8 cellular contexts compared by ENCODE assay signal in genomic region chr6:57267586-57268293, GRCh38. TPM values are rescaled to one million over a fixed set of nuclear protein-coding genes. Genes with fewer than 3 reads are reported as not detected.
DNase-seq lines count a peak whose midpoint lies in the region; ATAC-seq and TF ChIP-seq lines count a peak whose summit lies in the region.

No MANE protein-coding gene starts in this region.

- no peaks in the 10 kb centered on the region for H3K27me3 Mint-ChIP-seq in activated CD4-positive, alpha-beta T cell treated with anti-CD3 and anti-CD28 coated beads, Interleukin-2, amount 10 ng/mL, durations not matched to agents 24 days and 14 days

- no peaks in the 10 kb centered on the region for H3K4me1 Mint-ChIP-seq in activated CD4-positive, alpha-beta T cell treated with anti-CD3 and anti-CD28 coated beads, Interleukin-2, amount 10 ng/mL, durations not matched to agents 24 days and 14 days

- TF ChIP-seq CTCF in fibroblast of the aortic adventitia (IDR thresholded peaks at IDR 0.05; ENCODE audit: insufficient read depth, low read length): peak; percentile 66

- peak; percentile 2 for DNase-seq in activated CD8-positive, alpha-beta memory T cell treated with anti-CD3 and anti-CD28 coated beads, Interleukin-2, amount 50 U/mL, for 24 hours (ENCODE audit: extremely low read depth)
- no peak for DNase-seq in activated CD8-positive, alpha-beta memory T cell treated with anti-CD3 and anti-CD28 coated beads, Interleukin-2, amount 50 U/mL, for 48 hours
- DNase-seq in MV-4-11 (lab: John Stamatoyannopoulos, UW) (peak; percentile 26), fibroblast of the aortic adventitia (ENCODE audit: low read depth) (peak; percentile 99), posterior vena cava (ENCODE audit: low spot score) (peak; percentile 25)
- DNase-seq in activated CD4-positive, alpha-beta T cell treated with anti-CD3 and anti-CD28 coated beads, Interleukin-2, amount 10 ng/mL, durations not matched to agents 24 days and 14 days: peak; percentile 65

- H3K4me3 Mint-ChIP-seq in activated CD4-positive, alpha-beta T cell treated with anti-CD3 and anti-CD28 coated beads, Interleukin-2, amount 10 ng/mL, durations not matched to agents 24 days and 14 days: no peak overlapping the region

- intact Hi-C loops in activated CD4-positive, alpha-beta T cell treated with anti-CD3 and anti-CD28 coated beads, Interleukin-2, amount 10 ng/mL, durations not matched to agents 24 days and 14 days (cut with micrococcal nuclease): loop anchor here (1.0 kb wide), 1 partner anchor 49 kb away; no protein-coding TSS in a partner anchor
- intact Hi-C loops in posterior vena cava (cut with DNase I): no loop called here

- H3K4me3 ChIP-seq in fibroblast of the aortic adventitia (ENCODE audit: low read depth, low read length): no peak overlapping the region

- ATAC-seq in HG02938 (IDR thresholded peaks at IDR 0.05; ENCODE audit: unreplicated experiment) (no peak), GM21619 (IDR thresholded peaks at IDR 0.05; ENCODE audit: unreplicated experiment) (no peak)

- no peak overlapping the region for H3K27ac Mint-ChIP-seq in activated CD4-positive, alpha-beta T cell treated with anti-CD3 and anti-CD28 coated beads, Interleukin-2, amount 10 ng/mL, durations not matched to agents 24 days and 14 days

- H3K36me3 Mint-ChIP-seq in activated CD4-positive, alpha-beta T cell treated with anti-CD3 and anti-CD28 coated beads, Interleukin-2, amount 10 ng/mL, durations not matched to agents 24 days and 14 days (ENCODE audit: low read depth): no peaks in the 10 kb centered on the region

- H3K9me3 Mint-ChIP-seq in activated CD4-positive, alpha-beta T cell treated with anti-CD3 and anti-CD28 coated beads, Interleukin-2, amount 10 ng/mL, durations not matched to agents 24 days and 14 days: no peaks in the 10 kb centered on the region

RNA-seq across cellular contexts. Expression of gene RAB23, which starts 45.6 kb away (rescaled TPM):
- total RNA-seq in activated CD4-positive, alpha-beta T cell treated with anti-CD3 and anti-CD28 coated beads, Interleukin-2, amount 10 ng/mL, durations not matched to agents 24 days and 14 days: 3.0 and 4.0 TPM in 2 replicates
- total RNA-seq in fibroblast of the aortic adventitia (ENCODE audit: low replicate concordance) (21.4 and 59.7 TPM in 2 replicates), posterior vena cava (10 to 100 TPM; 46.6 to 73.9 TPM)

RNA-seq across cellular contexts. Expression of gene PRIM2, which starts 49.7 kb away (rescaled TPM):
- total RNA-seq in activated CD4-positive, alpha-beta T cell treated with anti-CD3 and anti-CD28 coated beads, Interleukin-2, amount 10 ng/mL, durations not matched to agents 24 days and 14 days: 37.5 and 41.3 TPM in 2 replicates
- total RNA-seq in fibroblast of the aortic adventitia (ENCODE audit: low replicate concordance) (16.4 and 80.2 TPM in 2 replicates), posterior vena cava (10 to 100 TPM; 10.8 to 12.8 TPM)
